In the genomic region with DNA sequence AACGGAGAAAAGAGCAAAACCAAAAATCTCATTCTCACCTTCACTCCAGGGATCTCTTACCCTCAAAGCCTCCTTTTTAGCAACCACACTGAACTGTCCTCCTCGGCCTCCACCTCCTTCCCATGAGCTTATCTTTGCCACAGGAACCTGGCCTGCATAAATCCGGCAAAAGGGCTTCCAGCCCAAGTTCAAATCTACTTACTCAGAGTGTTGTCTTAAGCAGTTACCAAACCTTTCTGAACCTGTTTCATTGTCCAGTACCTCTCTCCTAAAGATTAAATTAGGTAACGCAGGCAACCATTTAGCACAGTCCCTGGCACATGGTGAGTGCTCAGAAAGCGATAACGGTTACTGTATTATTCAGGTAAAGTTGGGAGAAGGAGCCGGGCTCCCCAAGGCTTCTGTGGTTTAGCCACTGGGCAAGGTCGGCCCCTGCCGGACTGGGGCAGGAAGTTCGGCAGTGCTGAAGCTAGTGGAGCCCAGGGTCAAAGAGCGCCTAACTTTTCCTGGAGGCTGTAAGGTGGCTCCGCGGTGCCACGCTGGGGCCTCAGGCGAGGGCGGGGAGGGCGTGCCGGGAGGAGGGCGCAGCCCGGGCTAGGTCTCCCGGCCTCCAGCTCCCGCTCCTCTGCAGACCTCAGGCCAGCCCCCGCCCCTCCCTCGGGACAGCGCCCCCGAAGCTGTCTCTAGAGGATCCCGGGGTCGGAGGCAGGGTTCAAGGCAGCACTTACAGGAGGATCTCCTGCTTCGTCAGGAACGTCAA, we compare ENCODE assay signal across 1 cellular context.
TF ChIP-seq lines count a peak whose summit lies in the region.

No MANE protein-coding gene starts in this region.

TF ChIP-seq in K562, 482 proteins besides CTCF, POLR2A, EP300 and RAD21 (continued from another document and continues in another):
- TF ChIP-seq, protein P1, sequence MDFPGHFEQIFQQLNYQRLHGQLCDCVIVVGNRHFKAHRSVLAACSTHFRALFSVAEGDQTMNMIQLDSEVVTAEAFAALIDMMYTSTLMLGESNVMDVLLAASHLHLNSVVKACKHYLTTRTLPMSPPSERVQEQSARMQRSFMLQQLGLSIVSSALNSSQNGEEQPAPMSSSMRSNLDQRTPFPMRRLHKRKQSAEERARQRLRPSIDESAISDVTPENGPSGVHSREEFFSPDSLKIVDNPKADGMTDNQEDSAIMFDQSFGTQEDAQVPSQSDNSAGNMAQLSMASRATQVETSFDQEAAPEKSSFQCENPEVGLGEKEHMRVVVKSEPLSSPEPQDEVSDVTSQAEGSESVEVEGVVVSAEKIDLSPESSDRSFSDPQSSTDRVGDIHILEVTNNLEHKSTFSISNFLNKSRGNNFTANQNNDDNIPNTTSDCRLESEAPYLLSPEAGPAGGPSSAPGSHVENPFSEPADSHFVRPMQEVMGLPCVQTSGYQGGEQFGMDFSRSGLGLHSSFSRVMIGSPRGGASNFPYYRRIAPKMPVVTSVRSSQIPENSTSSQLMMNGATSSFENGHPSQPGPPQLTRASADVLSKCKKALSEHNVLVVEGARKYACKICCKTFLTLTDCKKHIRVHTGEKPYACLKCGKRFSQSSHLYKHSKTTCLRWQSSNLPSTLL (IDR thresholded peaks at IDR 0.05) = no peak
- no peak for TF ChIP-seq HNRNPK (IDR thresholded peaks at IDR 0.05; ENCODE audit: low read depth, low read length, poor library complexity, severe bottlenecking)
- TF ChIP-seq, protein P2, sequence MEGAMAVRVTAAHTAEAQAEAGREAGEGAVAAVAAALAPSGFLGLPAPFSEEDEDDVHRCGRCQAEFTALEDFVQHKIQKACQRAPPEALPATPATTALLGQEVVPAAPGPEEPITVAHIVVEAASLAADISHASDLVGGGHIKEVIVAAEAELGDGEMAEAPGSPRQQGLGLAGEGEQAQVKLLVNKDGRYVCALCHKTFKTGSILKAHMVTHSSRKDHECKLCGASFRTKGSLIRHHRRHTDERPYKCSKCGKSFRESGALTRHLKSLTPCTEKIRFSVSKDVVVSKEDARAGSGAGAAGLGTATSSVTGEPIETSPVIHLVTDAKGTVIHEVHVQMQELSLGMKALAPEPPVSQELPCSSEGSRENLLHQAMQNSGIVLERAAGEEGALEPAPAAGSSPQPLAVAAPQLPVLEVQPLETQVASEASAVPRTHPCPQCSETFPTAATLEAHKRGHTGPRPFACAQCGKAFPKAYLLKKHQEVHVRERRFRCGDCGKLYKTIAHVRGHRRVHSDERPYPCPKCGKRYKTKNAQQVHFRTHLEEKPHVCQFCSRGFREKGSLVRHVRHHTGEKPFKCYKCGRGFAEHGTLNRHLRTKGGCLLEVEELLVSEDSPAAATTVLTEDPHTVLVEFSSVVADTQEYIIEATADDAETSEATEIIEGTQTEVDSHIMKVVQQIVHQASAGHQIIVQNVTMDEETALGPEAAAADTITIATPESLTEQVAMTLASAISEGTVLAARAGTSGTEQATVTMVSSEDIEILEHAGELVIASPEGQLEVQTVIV (CRISPR knock-in tag; IDR thresholded peaks at IDR 0.05; ENCODE audit: borderline replicate concordance) = no peak
- TF ChIP-seq, protein P3, sequence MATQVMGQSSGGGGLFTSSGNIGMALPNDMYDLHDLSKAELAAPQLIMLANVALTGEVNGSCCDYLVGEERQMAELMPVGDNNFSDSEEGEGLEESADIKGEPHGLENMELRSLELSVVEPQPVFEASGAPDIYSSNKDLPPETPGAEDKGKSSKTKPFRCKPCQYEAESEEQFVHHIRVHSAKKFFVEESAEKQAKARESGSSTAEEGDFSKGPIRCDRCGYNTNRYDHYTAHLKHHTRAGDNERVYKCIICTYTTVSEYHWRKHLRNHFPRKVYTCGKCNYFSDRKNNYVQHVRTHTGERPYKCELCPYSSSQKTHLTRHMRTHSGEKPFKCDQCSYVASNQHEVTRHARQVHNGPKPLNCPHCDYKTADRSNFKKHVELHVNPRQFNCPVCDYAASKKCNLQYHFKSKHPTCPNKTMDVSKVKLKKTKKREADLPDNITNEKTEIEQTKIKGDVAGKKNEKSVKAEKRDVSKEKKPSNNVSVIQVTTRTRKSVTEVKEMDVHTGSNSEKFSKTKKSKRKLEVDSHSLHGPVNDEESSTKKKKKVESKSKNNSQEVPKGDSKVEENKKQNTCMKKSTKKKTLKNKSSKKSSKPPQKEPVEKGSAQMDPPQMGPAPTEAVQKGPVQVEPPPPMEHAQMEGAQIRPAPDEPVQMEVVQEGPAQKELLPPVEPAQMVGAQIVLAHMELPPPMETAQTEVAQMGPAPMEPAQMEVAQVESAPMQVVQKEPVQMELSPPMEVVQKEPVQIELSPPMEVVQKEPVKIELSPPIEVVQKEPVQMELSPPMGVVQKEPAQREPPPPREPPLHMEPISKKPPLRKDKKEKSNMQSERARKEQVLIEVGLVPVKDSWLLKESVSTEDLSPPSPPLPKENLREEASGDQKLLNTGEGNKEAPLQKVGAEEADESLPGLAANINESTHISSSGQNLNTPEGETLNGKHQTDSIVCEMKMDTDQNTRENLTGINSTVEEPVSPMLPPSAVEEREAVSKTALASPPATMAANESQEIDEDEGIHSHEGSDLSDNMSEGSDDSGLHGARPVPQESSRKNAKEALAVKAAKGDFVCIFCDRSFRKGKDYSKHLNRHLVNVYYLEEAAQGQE (CRISPR knock-in tag; IDR thresholded peaks at IDR 0.05; ENCODE audit: low read depth) = 0 out of 2 replicates have a peak, but pooled peaks have one; percentile 15
- TF ChIP-seq BDP1 (IDR thresholded peaks at IDR 0.05; ENCODE audit: insufficient read depth, insufficient read length) = no peak
- TF ChIP-seq, protein P4, sequence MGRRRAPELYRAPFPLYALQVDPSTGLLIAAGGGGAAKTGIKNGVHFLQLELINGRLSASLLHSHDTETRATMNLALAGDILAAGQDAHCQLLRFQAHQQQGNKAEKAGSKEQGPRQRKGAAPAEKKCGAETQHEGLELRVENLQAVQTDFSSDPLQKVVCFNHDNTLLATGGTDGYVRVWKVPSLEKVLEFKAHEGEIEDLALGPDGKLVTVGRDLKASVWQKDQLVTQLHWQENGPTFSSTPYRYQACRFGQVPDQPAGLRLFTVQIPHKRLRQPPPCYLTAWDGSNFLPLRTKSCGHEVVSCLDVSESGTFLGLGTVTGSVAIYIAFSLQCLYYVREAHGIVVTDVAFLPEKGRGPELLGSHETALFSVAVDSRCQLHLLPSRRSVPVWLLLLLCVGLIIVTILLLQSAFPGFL (CRISPR knock-in tag; IDR thresholded peaks at IDR 0.05) = no peak
- peak; percentile 55 for TF ChIP-seq DPF2 (IDR thresholded peaks at IDR 0.05)
- no peak for TF ChIP-seq FOXM1 (IDR thresholded peaks at IDR 0.05; ENCODE audit: low read depth)
- no peak for TF ChIP-seq FOXM1 (CRISPR knock-in tag; IDR thresholded peaks at IDR 0.05; ENCODE audit: low read depth)
- TF ChIP-seq, protein P5, sequence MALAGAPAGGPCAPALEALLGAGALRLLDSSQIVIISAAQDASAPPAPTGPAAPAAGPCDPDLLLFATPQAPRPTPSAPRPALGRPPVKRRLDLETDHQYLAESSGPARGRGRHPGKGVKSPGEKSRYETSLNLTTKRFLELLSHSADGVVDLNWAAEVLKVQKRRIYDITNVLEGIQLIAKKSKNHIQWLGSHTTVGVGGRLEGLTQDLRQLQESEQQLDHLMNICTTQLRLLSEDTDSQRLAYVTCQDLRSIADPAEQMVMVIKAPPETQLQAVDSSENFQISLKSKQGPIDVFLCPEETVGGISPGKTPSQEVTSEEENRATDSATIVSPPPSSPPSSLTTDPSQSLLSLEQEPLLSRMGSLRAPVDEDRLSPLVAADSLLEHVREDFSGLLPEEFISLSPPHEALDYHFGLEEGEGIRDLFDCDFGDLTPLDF (CRISPR knock-in tag; IDR thresholded peaks at IDR 0.05) = no peak
- no peak for TF ChIP-seq RFX5 (IDR thresholded peaks at IDR 0.05; ENCODE audit: low read depth, low read length)
- TF ChIP-seq ETV5 (CRISPR knock-in tag; IDR thresholded peaks at IDR 0.05; ENCODE audit: low read depth) = no peak
- no peak for TF ChIP-seq CAMTA2 (CRISPR knock-in tag; conservative IDR thresholded peaks at IDR 0.05)
- TF ChIP-seq ZNF311 (CRISPR knock-in tag; IDR thresholded peaks at IDR 0.05) = no peak
- TF ChIP-seq RNF2 (IDR thresholded peaks at IDR 0.05) = no peak; the same call in 1 of the 2 replicates
- TF ChIP-seq, protein P6, sequence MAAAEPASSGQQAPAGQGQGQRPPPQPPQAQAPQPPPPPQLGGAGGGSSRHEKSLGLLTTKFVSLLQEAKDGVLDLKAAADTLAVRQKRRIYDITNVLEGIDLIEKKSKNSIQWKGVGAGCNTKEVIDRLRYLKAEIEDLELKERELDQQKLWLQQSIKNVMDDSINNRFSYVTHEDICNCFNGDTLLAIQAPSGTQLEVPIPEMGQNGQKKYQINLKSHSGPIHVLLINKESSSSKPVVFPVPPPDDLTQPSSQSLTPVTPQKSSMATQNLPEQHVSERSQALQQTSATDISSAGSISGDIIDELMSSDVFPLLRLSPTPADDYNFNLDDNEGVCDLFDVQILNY (CRISPR knock-in tag; IDR thresholded peaks at IDR 0.05) = no peak
- TF ChIP-seq, protein P7, sequence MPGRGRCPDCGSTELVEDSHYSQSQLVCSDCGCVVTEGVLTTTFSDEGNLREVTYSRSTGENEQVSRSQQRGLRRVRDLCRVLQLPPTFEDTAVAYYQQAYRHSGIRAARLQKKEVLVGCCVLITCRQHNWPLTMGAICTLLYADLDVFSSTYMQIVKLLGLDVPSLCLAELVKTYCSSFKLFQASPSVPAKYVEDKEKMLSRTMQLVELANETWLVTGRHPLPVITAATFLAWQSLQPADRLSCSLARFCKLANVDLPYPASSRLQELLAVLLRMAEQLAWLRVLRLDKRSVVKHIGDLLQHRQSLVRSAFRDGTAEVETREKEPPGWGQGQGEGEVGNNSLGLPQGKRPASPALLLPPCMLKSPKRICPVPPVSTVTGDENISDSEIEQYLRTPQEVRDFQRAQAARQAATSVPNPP (IDR thresholded peaks at IDR 0.05; ENCODE audit: borderline replicate concordance, insufficient read depth, insufficient read length) = no peak
- no peak for TF ChIP-seq ZNF316 (IDR thresholded peaks at IDR 0.05)
- no peak for TF ChIP-seq HLTF (IDR thresholded peaks at IDR 0.05)
- no peak for TF ChIP-seq MIER1 (IDR thresholded peaks at IDR 0.05; ENCODE audit: low read depth)
- TF ChIP-seq ZBTB7A (IDR thresholded peaks at IDR 0.05; ENCODE audit: borderline replicate concordance, control insufficient read depth, low read depth, low read length) = no peak
- no peak for TF ChIP-seq PHF21A (IDR thresholded peaks at IDR 0.05; ENCODE audit: borderline replicate concordance, low read depth)
- TF ChIP-seq ZNF57 (CRISPR knock-in tag; IDR thresholded peaks at IDR 0.05) = no peak
- TF ChIP-seq EZH2 (IDR thresholded peaks at IDR 0.05; ENCODE audit: borderline replicate concordance, low read depth, low read length) = no peak
- TF ChIP-seq, protein P8, sequence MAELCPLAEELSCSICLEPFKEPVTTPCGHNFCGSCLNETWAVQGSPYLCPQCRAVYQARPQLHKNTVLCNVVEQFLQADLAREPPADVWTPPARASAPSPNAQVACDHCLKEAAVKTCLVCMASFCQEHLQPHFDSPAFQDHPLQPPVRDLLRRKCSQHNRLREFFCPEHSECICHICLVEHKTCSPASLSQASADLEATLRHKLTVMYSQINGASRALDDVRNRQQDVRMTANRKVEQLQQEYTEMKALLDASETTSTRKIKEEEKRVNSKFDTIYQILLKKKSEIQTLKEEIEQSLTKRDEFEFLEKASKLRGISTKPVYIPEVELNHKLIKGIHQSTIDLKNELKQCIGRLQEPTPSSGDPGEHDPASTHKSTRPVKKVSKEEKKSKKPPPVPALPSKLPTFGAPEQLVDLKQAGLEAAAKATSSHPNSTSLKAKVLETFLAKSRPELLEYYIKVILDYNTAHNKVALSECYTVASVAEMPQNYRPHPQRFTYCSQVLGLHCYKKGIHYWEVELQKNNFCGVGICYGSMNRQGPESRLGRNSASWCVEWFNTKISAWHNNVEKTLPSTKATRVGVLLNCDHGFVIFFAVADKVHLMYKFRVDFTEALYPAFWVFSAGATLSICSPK (IDR thresholded peaks at IDR 0.05; ENCODE audit: borderline replicate concordance) = no peak
- TF ChIP-seq PML (IDR thresholded peaks at IDR 0.05; ENCODE audit: low read length) = no peak
- TF ChIP-seq ASH1L (IDR thresholded peaks at IDR 0.05; ENCODE audit: borderline replicate concordance, low read depth, partially characterized antibody) = no peak
- TF ChIP-seq ZNF239 (CRISPR knock-in tag; IDR thresholded peaks at IDR 0.05) = no peak
- TF ChIP-seq, protein P9, sequence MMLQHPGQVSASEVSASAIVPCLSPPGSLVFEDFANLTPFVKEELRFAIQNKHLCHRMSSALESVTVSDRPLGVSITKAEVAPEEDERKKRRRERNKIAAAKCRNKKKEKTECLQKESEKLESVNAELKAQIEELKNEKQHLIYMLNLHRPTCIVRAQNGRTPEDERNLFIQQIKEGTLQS (IDR thresholded peaks at IDR 0.05) = no peak
- TF ChIP-seq, protein P9 (CRISPR knock-in tag; conservative IDR thresholded peaks at IDR 0.05) = no peak
- TF ChIP-seq, protein P10, sequence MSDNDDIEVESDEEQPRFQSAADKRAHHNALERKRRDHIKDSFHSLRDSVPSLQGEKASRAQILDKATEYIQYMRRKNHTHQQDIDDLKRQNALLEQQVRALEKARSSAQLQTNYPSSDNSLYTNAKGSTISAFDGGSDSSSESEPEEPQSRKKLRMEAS (CRISPR knock-in tag; IDR thresholded peaks at IDR 0.05) = peak; percentile 62
- TF ChIP-seq TOE1 (IDR thresholded peaks at IDR 0.05; ENCODE audit: borderline replicate concordance) = peak; percentile 27; the same call in 1 of the 2 replicates
- TF ChIP-seq TOE1 (CRISPR knock-in tag; IDR thresholded peaks at IDR 0.05; ENCODE audit: borderline replicate concordance, low read depth) = no peak
- TF ChIP-seq NFXL1 (CRISPR knock-in tag; IDR thresholded peaks at IDR 0.05) = no peak
- TF ChIP-seq, protein P11, sequence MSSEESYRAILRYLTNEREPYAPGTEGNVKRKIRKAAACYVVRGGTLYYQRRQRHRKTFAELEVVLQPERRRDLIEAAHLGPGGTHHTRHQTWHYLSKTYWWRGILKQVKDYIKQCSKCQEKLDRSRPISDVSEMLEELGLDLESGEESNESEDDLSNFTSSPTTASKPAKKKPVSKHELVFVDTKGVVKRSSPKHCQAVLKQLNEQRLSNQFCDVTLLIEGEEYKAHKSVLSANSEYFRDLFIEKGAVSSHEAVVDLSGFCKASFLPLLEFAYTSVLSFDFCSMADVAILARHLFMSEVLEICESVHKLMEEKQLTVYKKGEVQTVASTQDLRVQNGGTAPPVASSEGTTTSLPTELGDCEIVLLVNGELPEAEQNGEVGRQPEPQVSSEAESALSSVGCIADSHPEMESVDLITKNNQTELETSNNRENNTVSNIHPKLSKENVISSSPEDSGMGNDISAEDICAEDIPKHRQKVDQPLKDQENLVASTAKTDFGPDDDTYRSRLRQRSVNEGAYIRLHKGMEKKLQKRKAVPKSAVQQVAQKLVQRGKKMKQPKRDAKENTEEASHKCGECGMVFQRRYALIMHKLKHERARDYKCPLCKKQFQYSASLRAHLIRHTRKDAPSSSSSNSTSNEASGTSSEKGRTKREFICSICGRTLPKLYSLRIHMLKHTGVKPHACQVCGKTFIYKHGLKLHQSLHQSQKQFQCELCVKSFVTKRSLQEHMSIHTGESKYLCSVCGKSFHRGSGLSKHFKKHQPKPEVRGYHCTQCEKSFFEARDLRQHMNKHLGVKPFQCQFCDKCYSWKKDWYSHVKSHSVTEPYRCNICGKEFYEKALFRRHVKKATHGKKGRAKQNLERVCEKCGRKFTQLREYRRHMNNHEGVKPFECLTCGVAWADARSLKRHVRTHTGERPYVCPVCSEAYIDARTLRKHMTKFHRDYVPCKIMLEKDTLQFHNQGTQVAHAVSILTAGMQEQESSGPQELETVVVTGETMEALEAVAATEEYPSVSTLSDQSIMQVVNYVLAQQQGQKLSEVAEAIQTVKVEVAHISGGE (CRISPR knock-in tag; IDR thresholded peaks at IDR 0.05) = no peak
